27 cellular contexts compared by ENCODE assay signal in the genomic region with DNA sequence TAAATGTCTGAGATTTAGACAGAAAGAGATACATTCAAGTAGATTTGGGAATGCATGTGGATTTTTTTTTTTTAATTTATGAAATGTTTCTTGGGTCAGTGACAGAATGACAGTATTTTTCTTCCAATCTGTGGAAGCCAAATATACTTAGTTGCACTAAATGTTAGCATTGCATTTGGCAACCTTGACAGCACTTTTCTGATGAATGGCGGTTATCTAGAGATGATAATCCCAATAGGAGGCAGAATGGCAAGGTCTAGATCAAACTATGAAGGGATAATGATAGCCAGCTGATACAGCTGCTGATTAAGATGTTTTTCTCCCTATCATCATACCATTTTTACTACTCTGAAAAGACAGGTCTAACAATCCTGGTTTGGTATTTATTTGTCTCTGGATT. TPM values are rescaled to one million over a fixed set of nuclear protein-coding genes. Genes with fewer than 3 reads are reported as not detected.
DNase-seq lines count a peak whose midpoint lies in the region; ATAC-seq lines count a peak whose summit lies in the region.
"Had no signal": no experiment of that assay in that cellular context is flagged by ENCODE, and none has a peak within 500 bp of the region (broad histone marks: within the 10 kb centered on the region; RNA-seq: fewer than 3 reads in every experiment).

No MANE protein-coding gene starts in this region.

- peaks cover 71% of the 10 kb centered on the region for H3K4me1 Mint-ChIP-seq in activated T-cell treated with anti-CD3 and anti-CD28 coated beads, Interleukin-2, amount 50 U/mL, for 72 hours (ENCODE audit: low read depth)
- peaks cover 72% of the 10 kb centered on the region for H3K4me1 Mint-ChIP-seq in activated T-cell treated with anti-CD3 and anti-CD28 coated beads, Interleukin-2, amount 50 U/mL, for 4 hours (ENCODE audit: low read depth)
- peaks cover 74 to 95% (median 92%) of the 10 kb centered on the region in 3 donors for H3K4me1 Mint-ChIP-seq in CD8-positive, alpha-beta memory T cell
- H3K4me1 Mint-ChIP-seq in activated T-helper 17 cell treated with anti-CD3 and anti-CD28 coated beads, Interleukin-2, amount 50 U/mL, for 72 hours: peaks cover 60% of the 10 kb centered on the region
- peaks cover 58 to 89% (median 80%) of the 10 kb centered on the region in 7 donors for H3K4me1 Mint-ChIP-seq in naive thymus-derived CD4-positive, alpha-beta T cell

- H3K36me3 ChIP-seq in CD8-positive, alpha-beta memory T cell (ENCODE audit: insufficient read depth, low read length): no peaks in the 10 kb centered on the region
- H3K36me3 ChIP-seq in naive thymus-derived CD4-positive, alpha-beta T cell (ENCODE audit: control insufficient read depth in 2 of 3, insufficient read depth in 3 of 3, low read length in 3 of 3): no peaks in the 10 kb centered on the region
- H3K36me3 ChIP-seq: adrenal gland, BE2C had no signal

- no peak overlapping the region for H3K4me3 ChIP-seq in CD8-positive, alpha-beta memory T cell (ENCODE audit: low read length)
- H3K4me3 ChIP-seq in naive thymus-derived CD4-positive, alpha-beta T cell (ENCODE audit: low read length): no peak overlapping the region
- H3K4me3 ChIP-seq: adrenal gland, GM23338, heart left ventricle had no signal

- H3K27ac ChIP-seq in CD8-positive, alpha-beta memory T cell (ENCODE audit: low read depth, low read length): no peak overlapping the region
- peak overlapping the region; percentile 41 for H3K27ac ChIP-seq in naive thymus-derived CD4-positive, alpha-beta T cell (ENCODE audit: low read depth, low read length)
- H3K27ac ChIP-seq: adrenal gland had no signal

- intact Hi-C loops in naive thymus-derived CD4-positive, alpha-beta T cell (cut with micrococcal nuclease): no loop called here

- H3K27me3 Mint-ChIP-seq in activated T-cell treated with anti-CD3 and anti-CD28 coated beads, Interleukin-2, amount 50 U/mL, for 72 hours (ENCODE audit: low read depth): no peaks in the 10 kb centered on the region
- H3K27me3 Mint-ChIP-seq in activated T-cell treated with anti-CD3 and anti-CD28 coated beads, Interleukin-2, amount 50 U/mL, for 4 hours (ENCODE audit: low read depth): no peaks in the 10 kb centered on the region
- no peaks in the 10 kb centered on the region for H3K27me3 Mint-ChIP-seq in CD8-positive, alpha-beta memory T cell
- no peaks in the 10 kb centered on the region for H3K27me3 Mint-ChIP-seq in activated T-helper 17 cell treated with anti-CD3 and anti-CD28 coated beads, Interleukin-2, amount 50 U/mL, for 72 hours
- H3K27me3 Mint-ChIP-seq in naive thymus-derived CD4-positive, alpha-beta T cell: no peaks in the 10 kb centered on the region
- H3K27me3 Mint-ChIP-seq: brain, type B pancreatic cell had no signal

- H3K4me1 ChIP-seq in CD8-positive, alpha-beta memory T cell (ENCODE audit: insufficient read depth, low read length): peaks cover 72% of the 10 kb centered on the region
- peaks cover 19 to 57% of the 10 kb centered on the region in 2 donors for H3K4me1 ChIP-seq in naive thymus-derived CD4-positive, alpha-beta T cell (ENCODE audit: control insufficient read depth in 2 of 2, insufficient read depth in 2 of 2, low read length in 2 of 2)
- H3K4me1 ChIP-seq: BE2C had no signal

- no peaks in the 10 kb centered on the region for H3K27me3 ChIP-seq in CD8-positive, alpha-beta memory T cell (ENCODE audit: insufficient read depth, low read length, poor library complexity, severe bottlenecking)
- H3K27me3 ChIP-seq in naive thymus-derived CD4-positive, alpha-beta T cell (ENCODE audit: control insufficient read depth in 2 of 2, insufficient read depth in 2 of 2, low read length in 2 of 2): no peaks in the 10 kb centered on the region
- H3K27me3 ChIP-seq: adrenal gland, BE2C, heart left ventricle had no signal

- no peaks in the 10 kb centered on the region for H3K9me3 ChIP-seq in CD8-positive, alpha-beta memory T cell (ENCODE audit: low read length)
- no peaks in the 10 kb centered on the region for H3K9me3 ChIP-seq in naive thymus-derived CD4-positive, alpha-beta T cell (ENCODE audit: control insufficient read depth in 2 of 3, low read length in 3 of 3)
- H3K9me3 ChIP-seq: adrenal gland, BE2C, heart left ventricle had no signal

- H3K36me3 Mint-ChIP-seq in activated T-cell treated with anti-CD3 and anti-CD28 coated beads, Interleukin-2, amount 50 U/mL, for 72 hours (ENCODE audit: insufficient read depth in 2 of 2): peaks cover 7 to 22% of the 10 kb centered on the region in 2 donors
- H3K36me3 Mint-ChIP-seq in activated T-cell treated with anti-CD3 and anti-CD28 coated beads, Interleukin-2, amount 50 U/mL, for 4 hours (ENCODE audit: insufficient read depth): peaks cover 27% of the 10 kb centered on the region
- H3K36me3 Mint-ChIP-seq in CD8-positive, alpha-beta memory T cell: peaks cover 3 to 35% (median 10%) of the 10 kb centered on the region in 3 donors
- H3K36me3 Mint-ChIP-seq in activated T-helper 17 cell treated with anti-CD3 and anti-CD28 coated beads, Interleukin-2, amount 50 U/mL, for 72 hours (ENCODE audit: low read depth): peaks cover 86% of the 10 kb centered on the region
- H3K36me3 Mint-ChIP-seq in naive thymus-derived CD4-positive, alpha-beta T cell: peaks cover 0 to 32% (median 26%) of the 10 kb centered on the region in 5 donors

- peak overlapping the region; percentile 28 for H3K27ac Mint-ChIP-seq in activated T-cell treated with anti-CD3 and anti-CD28 coated beads, Interleukin-2, amount 50 U/mL, for 72 hours
- H3K27ac Mint-ChIP-seq in CD8-positive, alpha-beta memory T cell: peak overlapping the region in 7 of 8 donors; percentile 65 to 88 (median 80)
- H3K27ac Mint-ChIP-seq in activated T-helper 17 cell treated with anti-CD3 and anti-CD28 coated beads, Interleukin-2, amount 50 U/mL, for 72 hours: peak overlapping the region; percentile 99
- peak overlapping the region; percentile 58 to 96 (median 85) for H3K27ac Mint-ChIP-seq in naive thymus-derived CD4-positive, alpha-beta T cell
- H3K27ac Mint-ChIP-seq: GM23338, type B pancreatic cell had no signal

- CTCF ChIA-PET in CD8-positive, alpha-beta memory T cell (lab: Charles Lee): no interaction called here
- CTCF ChIA-PET in naive thymus-derived CD4-positive, alpha-beta T cell (lab: Charles Lee): no interaction called here

- DNase-seq in activated T-cell treated with anti-CD3 and anti-CD28 coated beads, Interleukin-2, amount 50 U/mL, for 72 hours: no peak
- no peak for DNase-seq in activated T-cell treated with anti-CD3 and anti-CD28 coated beads, Interleukin-2, amount 50 U/mL, for 4 hours
- DNase-seq in CD8-positive, alpha-beta memory T cell: no peak
- DNase-seq in naive thymus-derived CD4-positive, alpha-beta T cell: no peak
- DNase-seq in amygdala (lab: John Stamatoyannopoulos, UW) (no peak), NK-92 (lab: John Stamatoyannopoulos, UW; ENCODE audit: unreplicated experiment) (no peak)
- DNase-seq: ACHN; activated CD4-positive, alpha-beta T cell treated with anti-CD3 and anti-CD28 coated beads for 4 hours; adrenal gland; BE2C; COR-L47; foreskin melanocyte; heart left ventricle; kidney; NCI-H146; NCI-H226; NCI-H526 treated with DMSO at 0.1 percent for 48 hours; Right ventricle myocardium superior; stimulated activated CD4-positive, alpha-beta T cell treated with anti-CD3 and anti-CD28 coated beads, Interleukin-4, amount 100 ng/mL, for 24 hours had no signal

- no peak for ATAC-seq in activated T-cell treated with anti-CD3 and anti-CD28 coated beads, Interleukin-2, amount 50 U/mL, for 72 hours (replicated peaks in 1 of 2)
- ATAC-seq in activated T-cell treated with anti-CD3 and anti-CD28 coated beads, Interleukin-2, amount 50 U/mL, for 4 hours: no peak
- no peak for ATAC-seq in activated T-helper 17 cell treated with anti-CD3 and anti-CD28 coated beads, Interleukin-2, amount 50 U/mL, for 72 hours (replicated peaks)
- no peak for ATAC-seq in naive thymus-derived CD4-positive, alpha-beta T cell
- no peak for ATAC-seq in GM21737 (IDR thresholded peaks at IDR 0.05; ENCODE audit: unreplicated experiment)
- ATAC-seq: GM23338, heart left ventricle, HepG2, Panc1, SK-N-SH treated with all-trans-retinoic acid at 6 μM for 48 hours had no signal

- no peak overlapping the region for H3K4me3 Mint-ChIP-seq in activated T-cell treated with anti-CD3 and anti-CD28 coated beads, Interleukin-2, amount 50 U/mL, for 72 hours
- H3K4me3 Mint-ChIP-seq in activated T-cell treated with anti-CD3 and anti-CD28 coated beads, Interleukin-2, amount 50 U/mL, for 4 hours: no peak overlapping the region
- peak overlapping the region in 1 of 7 donors; percentile 61 for H3K4me3 Mint-ChIP-seq in CD8-positive, alpha-beta memory T cell
- H3K4me3 Mint-ChIP-seq in activated T-helper 17 cell treated with anti-CD3 and anti-CD28 coated beads, Interleukin-2, amount 50 U/mL, for 72 hours: peak overlapping the region; percentile 43
- peak overlapping the region in 4 of 10 donors; percentile 33 to 72 (median 67) for H3K4me3 Mint-ChIP-seq in naive thymus-derived CD4-positive, alpha-beta T cell
- H3K4me3 Mint-ChIP-seq: brain, GM23338, type B pancreatic cell had no signal

- POLR2A ChIA-PET in CD8-positive, alpha-beta memory T cell (lab: Charles Lee): interaction anchor here (1.6 kb wide), 1 partner anchor 10 kb away, joined by 3 read pairs; no protein-coding TSS in a partner anchor
- POLR2A ChIA-PET in naive thymus-derived CD4-positive, alpha-beta T cell (lab: Charles Lee): interaction anchor here (1.4 to 1.8 kb wide), 3 partner anchors 9 to 60 kb away, joined by 3 to 6 read pairs (median 4); no protein-coding TSS in a partner anchor

- peaks cover 0 to 2% of the 10 kb centered on the region in 2 donors for H3K9me3 Mint-ChIP-seq in activated T-cell treated with anti-CD3 and anti-CD28 coated beads, Interleukin-2, amount 50 U/mL, for 72 hours
- H3K9me3 Mint-ChIP-seq in activated T-cell treated with anti-CD3 and anti-CD28 coated beads, Interleukin-2, amount 50 U/mL, for 4 hours: no peaks in the 10 kb centered on the region
- peaks cover 0 to 4% (median 0%) of the 10 kb centered on the region in 5 donors for H3K9me3 Mint-ChIP-seq in CD8-positive, alpha-beta memory T cell
- H3K9me3 Mint-ChIP-seq in activated T-helper 17 cell treated with anti-CD3 and anti-CD28 coated beads, Interleukin-2, amount 50 U/mL, for 72 hours: no peaks in the 10 kb centered on the region
- peaks cover 0 to 8% (median 1%) of the 10 kb centered on the region in 11 donors for H3K9me3 Mint-ChIP-seq in naive thymus-derived CD4-positive, alpha-beta T cell

RNA-seq across cellular contexts. Expression of gene FOXN2, which starts 41.0 kb away (rescaled TPM):
- total RNA-seq in activated T-cell treated with anti-CD3 and anti-CD28 coated beads, Interleukin-2, amount 50 U/mL, for 72 hours: 10 to 100 TPM; 33.7 to 36.4 TPM
- total RNA-seq in activated T-cell treated with anti-CD3 and anti-CD28 coated beads, Interleukin-2, amount 50 U/mL, for 4 hours: 10 to 100 TPM; 40.1 to 47.5 (median 44.9) TPM
- total RNA-seq in CD8-positive, alpha-beta memory T cell: 10 to 100 TPM; 56.7 TPM
- 41.6 TPM for polyA plus RNA-seq in CD8-positive, alpha-beta memory T cell
- 10 to 100 TPM; 45.2 to 48.5 TPM for total RNA-seq in activated T-helper 17 cell treated with anti-CD3 and anti-CD28 coated beads, Interleukin-2, amount 50 U/mL, for 72 hours
- total RNA-seq in naive thymus-derived CD4-positive, alpha-beta T cell: 10 to 100 TPM; 35.5 to 61.1 (median 52.2) TPM
- polyA plus RNA-seq in naive thymus-derived CD4-positive, alpha-beta T cell: 10 to 100 TPM; 36.2 to 39.8 TPM

Comparison
In these comparisons a context has a peak if more than half of its experiments do, and no peak if none do; other contexts are left out.
1. H3K27ac Mint-ChIP-seq: peak in every context shown above with its lines; median percentile 99 in activated T-helper 17 cell treated with anti-CD3 and anti-CD28 coated beads, Interleukin-2, amount 50 U/mL, for 72 hours; 85 in naive thymus-derived CD4-positive, alpha-beta T cell; 80 in CD8-positive, alpha-beta memory T cell; 28 in activated T-cell treated with anti-CD3 and anti-CD28 coated beads, Interleukin-2, amount 50 U/mL, for 72 hours.